ENCODE assay signal across 8 cellular contexts in the genomic region with DNA sequence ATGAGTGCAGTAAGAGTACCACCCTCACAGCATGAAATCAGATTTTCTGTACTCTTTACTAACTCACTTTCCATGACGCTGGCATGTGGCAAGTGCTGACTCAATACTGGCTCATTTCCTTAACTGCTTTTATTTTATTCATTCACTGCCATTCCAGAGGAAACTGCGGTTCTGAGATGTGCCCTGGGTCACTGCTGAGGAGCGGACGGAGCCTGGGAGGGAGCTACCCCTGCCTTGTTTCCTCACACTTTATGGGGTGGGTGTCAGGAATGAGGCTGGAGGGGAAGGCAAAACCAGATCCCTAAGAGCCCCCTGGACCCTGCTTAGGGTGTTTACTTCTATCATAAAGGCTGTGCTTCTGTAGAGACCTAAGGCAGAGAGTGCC. TPM values are rescaled to one million over a fixed set of nuclear protein-coding genes. Genes with fewer than 3 reads are reported as not detected.
A peak's percentile ranks its signal among the peaks of the same experiment; 100 is the strongest.
DNase-seq lines count a peak whose midpoint lies in the region; ATAC-seq and TF ChIP-seq lines count a peak whose summit lies in the region.

No MANE protein-coding gene starts in this region.

- TF ChIP-seq CTCF in gastroesophageal sphincter (IDR thresholded peaks at IDR 0.05) (no peak), upper lobe of left lung (IDR thresholded peaks at IDR 0.05) (no peak)

- peak; percentile 64 for DNase-seq in activated effector memory CD4-positive, alpha-beta T cell treated with anti-CD3 and anti-CD28 coated beads, Interleukin-2, amount 50 U/mL, for 16 hours
- DNase-seq in activated effector memory CD4-positive, alpha-beta T cell treated with Interleukin-2 at 50 U/mL for 16 hours: no peak
- DNase-seq in activated CD8-positive, alpha-beta memory T cell treated with anti-CD3 and anti-CD28 coated beads, Interleukin-2, amount 10 ng/mL, durations not matched to agents 7 days and 5 days: peak; percentile 63
- peak in 1 of 2 donors; percentile 26 for DNase-seq in upper lobe of left lung
- DNase-seq in retina: no peak
- DNase-seq in NCI-H1436 (lab: John Stamatoyannopoulos, UW): no peak

- H3K9me3 Mint-ChIP-seq in activated CD8-positive, alpha-beta memory T cell treated with anti-CD3 and anti-CD28 coated beads, Interleukin-2, amount 10 ng/mL, durations not matched to agents 7 days and 5 days (ENCODE audit: low read depth): no peaks in the 10 kb centered on the region

- H3K36me3 Mint-ChIP-seq in activated CD8-positive, alpha-beta memory T cell treated with anti-CD3 and anti-CD28 coated beads, Interleukin-2, amount 10 ng/mL, durations not matched to agents 7 days and 5 days: peaks cover 9% of the 10 kb centered on the region

- H3K9me3 ChIP-seq in gastroesophageal sphincter (no peaks in the 10 kb centered on the region), upper lobe of left lung (no peaks in the 10 kb centered on the region)

- H3K27me3 Mint-ChIP-seq in activated CD8-positive, alpha-beta memory T cell treated with anti-CD3 and anti-CD28 coated beads, Interleukin-2, amount 10 ng/mL, durations not matched to agents 7 days and 5 days: peaks cover 7% of the 10 kb centered on the region

- H3K27ac Mint-ChIP-seq in activated CD8-positive, alpha-beta memory T cell treated with anti-CD3 and anti-CD28 coated beads, Interleukin-2, amount 10 ng/mL, durations not matched to agents 7 days and 5 days: peak overlapping the region; percentile 60

- WGBS in gastroesophageal sphincter (ENCODE audit: low coverage in 1 of 2), 2 donors: 43 to 44% methylated on average over 2 to 4 of the region's 4 CpGs
- WGBS in upper lobe of left lung, 2 donors: 32 to 60% methylated on average over 4 of the region's 4 CpGs

- H3K4me1 Mint-ChIP-seq in activated CD8-positive, alpha-beta memory T cell treated with anti-CD3 and anti-CD28 coated beads, Interleukin-2, amount 10 ng/mL, durations not matched to agents 7 days and 5 days: peaks cover 75% of the 10 kb centered on the region

- peaks cover 0 to 56% (median 13%) of the 10 kb centered on the region in 3 donors for H3K4me1 ChIP-seq in gastroesophageal sphincter
- peaks cover 3 to 25% (median 13%) of the 10 kb centered on the region in 4 donors for H3K4me1 ChIP-seq in upper lobe of left lung

- peaks cover 0 to 9% of the 10 kb centered on the region in 2 donors for H3K36me3 ChIP-seq in gastroesophageal sphincter
- no peaks in the 10 kb centered on the region for H3K36me3 ChIP-seq in upper lobe of left lung

- H3K27ac ChIP-seq in gastroesophageal sphincter: no peak overlapping the region
- H3K27ac ChIP-seq in upper lobe of left lung: no peak overlapping the region

- no peak overlapping the region for H3K4me3 Mint-ChIP-seq in activated CD8-positive, alpha-beta memory T cell treated with anti-CD3 and anti-CD28 coated beads, Interleukin-2, amount 10 ng/mL, durations not matched to agents 7 days and 5 days

- H3K4me3 ChIP-seq in gastroesophageal sphincter (no peak overlapping the region), upper lobe of left lung (no peak overlapping the region)

- TF ChIP-seq POLR2A in gastroesophageal sphincter (IDR thresholded peaks at IDR 0.05) (no peak), upper lobe of left lung (IDR thresholded peaks at IDR 0.05) (no peak)

- no peak for ATAC-seq in activated CD8-positive, alpha-beta memory T cell treated with anti-CD3 and anti-CD28 coated beads, Interleukin-2, amount 10 ng/mL, durations not matched to agents 7 days and 5 days
- ATAC-seq in gastroesophageal sphincter: peak; percentile 23
- ATAC-seq in upper lobe of left lung (ENCODE audit: low FRiP score in 2 of 2): peak; percentile 28 to 30
- ATAC-seq in HG02970 (IDR thresholded peaks at IDR 0.05; ENCODE audit: low FRiP score, unreplicated experiment): no peak

- H3K27me3 ChIP-seq in gastroesophageal sphincter (no peaks in the 10 kb centered on the region), upper lobe of left lung (no peaks in the 10 kb centered on the region)

- CTCF ChIA-PET in activated CD8-positive, alpha-beta memory T cell treated with anti-CD3 and anti-CD28 coated beads, Interleukin-2, amount 10 ng/mL, durations not matched to agents 7 days and 5 days (lab: Charles Lee): interaction anchor here (0.8 to 10.1 kb wide), 7 partner anchors 10 to 105 kb away, joined by 3 to 59 read pairs (median 5); partner anchors contain the start of gene NT5E

- no peak for TF ChIP-seq EP300 in gastroesophageal sphincter (IDR thresholded peaks at IDR 0.05)
- TF ChIP-seq EP300 in upper lobe of left lung (IDR thresholded peaks at IDR 0.05): no peak

RNA-seq across cellular contexts. Expression of gene NT5E, which starts 14.4 kb away (rescaled TPM):
- 10 to 100 TPM; 17.3 to 24.1 TPM for total RNA-seq in activated CD8-positive, alpha-beta memory T cell treated with anti-CD3 and anti-CD28 coated beads, Interleukin-2, amount 10 ng/mL, durations not matched to agents 7 days and 5 days
- 10 to 100 TPM; 18.7 to 26.1 (median 23.2) TPM for total RNA-seq in gastroesophageal sphincter
- 10 to 100 TPM in 3 of 6 donors, 1 to 10 TPM in 3; 1.4 to 17.8 (median 9.6) TPM for total RNA-seq in upper lobe of left lung

Comparison
In these comparisons a context has a peak if more than half of its experiments do, and no peak if none do; other contexts are left out.
1. DNase-seq: peak in activated effector memory CD4-positive, alpha-beta T cell treated with anti-CD3 and anti-CD28 coated beads, Interleukin-2, amount 50 U/mL, for 16 hours (single experiment) and activated CD8-positive, alpha-beta memory T cell treated with anti-CD3 and anti-CD28 coated beads, Interleukin-2, amount 10 ng/mL, durations not matched to agents 7 days and 5 days (single experiment); none in activated effector memory CD4-positive, alpha-beta T cell treated with Interleukin-2 at 50 U/mL for 16 hours (single experiment), retina (single experiment) and NCI-H1436 (single experiment).
2. ATAC-seq: peak in gastroesophageal sphincter (single experiment) and upper lobe of left lung (2 of 2); none in activated CD8-positive, alpha-beta memory T cell treated with anti-CD3 and anti-CD28 coated beads, Interleukin-2, amount 10 ng/mL, durations not matched to agents 7 days and 5 days (single experiment) and HG02970 (single experiment).